In the genomic region with DNA sequence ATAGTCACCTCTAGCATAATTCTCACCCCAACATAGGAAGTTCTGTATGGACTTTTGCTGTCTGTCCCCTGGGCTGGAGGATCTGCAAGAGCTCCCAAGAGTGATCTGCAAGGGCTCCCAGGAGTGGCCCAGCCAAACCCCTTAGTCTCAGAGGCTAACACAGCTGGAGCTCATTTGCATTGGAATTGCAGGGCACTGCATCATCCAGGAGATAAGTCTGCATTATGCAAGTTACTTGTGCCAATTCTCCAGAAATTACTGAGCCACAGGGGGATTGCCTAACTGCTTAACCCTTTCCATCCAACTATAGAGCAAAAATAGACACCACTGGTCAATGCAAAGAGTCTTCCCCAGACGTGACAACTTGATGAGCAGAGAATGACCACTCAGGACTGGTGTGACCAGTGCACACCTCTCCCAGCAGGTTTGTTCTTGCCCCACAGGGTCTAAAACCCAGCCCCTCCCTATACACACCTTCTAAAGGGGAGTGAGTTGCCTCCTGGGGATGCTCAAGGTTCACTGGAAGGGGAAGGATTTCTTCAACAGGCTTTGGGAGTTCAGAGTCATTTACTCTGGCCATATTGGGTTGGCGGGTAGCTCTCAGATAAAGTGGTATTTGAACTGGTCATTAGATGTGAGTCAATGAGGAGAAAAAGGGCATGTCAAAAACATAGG, we compare ENCODE assay signal across 1 cellular context.
TF ChIP-seq lines count a peak whose summit lies in the region.

No MANE protein-coding gene starts in this region.

TF ChIP-seq in K562, 482 proteins besides CTCF, POLR2A, EP300 and RAD21:
- TF ChIP-seq POLR2G (IDR thresholded peaks at IDR 0.05; ENCODE audit: low read depth, low read length) (no peak), ZBTB17 (CRISPR knock-in tag; IDR thresholded peaks at IDR 0.05) (no peak), CEBPG (CRISPR knock-in tag; IDR thresholded peaks at IDR 0.05) (no peak), CEBPG (tag; conservative IDR thresholded peaks at IDR 0.05 in 1 of 2, IDR thresholded peaks at IDR 0.05 in 1 of 2) (peak; percentile 57 to 74; a peak in 3 of 4 replicates), RAD51 (IDR thresholded peaks at IDR 0.05; ENCODE audit: borderline replicate concordance, low read depth) (no peak)
- TF ChIP-seq, protein P1, sequence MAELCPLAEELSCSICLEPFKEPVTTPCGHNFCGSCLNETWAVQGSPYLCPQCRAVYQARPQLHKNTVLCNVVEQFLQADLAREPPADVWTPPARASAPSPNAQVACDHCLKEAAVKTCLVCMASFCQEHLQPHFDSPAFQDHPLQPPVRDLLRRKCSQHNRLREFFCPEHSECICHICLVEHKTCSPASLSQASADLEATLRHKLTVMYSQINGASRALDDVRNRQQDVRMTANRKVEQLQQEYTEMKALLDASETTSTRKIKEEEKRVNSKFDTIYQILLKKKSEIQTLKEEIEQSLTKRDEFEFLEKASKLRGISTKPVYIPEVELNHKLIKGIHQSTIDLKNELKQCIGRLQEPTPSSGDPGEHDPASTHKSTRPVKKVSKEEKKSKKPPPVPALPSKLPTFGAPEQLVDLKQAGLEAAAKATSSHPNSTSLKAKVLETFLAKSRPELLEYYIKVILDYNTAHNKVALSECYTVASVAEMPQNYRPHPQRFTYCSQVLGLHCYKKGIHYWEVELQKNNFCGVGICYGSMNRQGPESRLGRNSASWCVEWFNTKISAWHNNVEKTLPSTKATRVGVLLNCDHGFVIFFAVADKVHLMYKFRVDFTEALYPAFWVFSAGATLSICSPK (IDR thresholded peaks at IDR 0.05; ENCODE audit: borderline replicate concordance), result no peak
- TF ChIP-seq, protein P2, sequence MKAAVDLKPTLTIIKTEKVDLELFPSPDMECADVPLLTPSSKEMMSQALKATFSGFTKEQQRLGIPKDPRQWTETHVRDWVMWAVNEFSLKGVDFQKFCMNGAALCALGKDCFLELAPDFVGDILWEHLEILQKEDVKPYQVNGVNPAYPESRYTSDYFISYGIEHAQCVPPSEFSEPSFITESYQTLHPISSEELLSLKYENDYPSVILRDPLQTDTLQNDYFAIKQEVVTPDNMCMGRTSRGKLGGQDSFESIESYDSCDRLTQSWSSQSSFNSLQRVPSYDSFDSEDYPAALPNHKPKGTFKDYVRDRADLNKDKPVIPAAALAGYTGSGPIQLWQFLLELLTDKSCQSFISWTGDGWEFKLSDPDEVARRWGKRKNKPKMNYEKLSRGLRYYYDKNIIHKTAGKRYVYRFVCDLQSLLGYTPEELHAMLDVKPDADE (conservative IDR thresholded peaks at IDR 0.05; ENCODE audit: control insufficient read depth, low read depth, low read length), result no peak
